ENCODE assay signal across 1 cellular context in the genomic region with DNA sequence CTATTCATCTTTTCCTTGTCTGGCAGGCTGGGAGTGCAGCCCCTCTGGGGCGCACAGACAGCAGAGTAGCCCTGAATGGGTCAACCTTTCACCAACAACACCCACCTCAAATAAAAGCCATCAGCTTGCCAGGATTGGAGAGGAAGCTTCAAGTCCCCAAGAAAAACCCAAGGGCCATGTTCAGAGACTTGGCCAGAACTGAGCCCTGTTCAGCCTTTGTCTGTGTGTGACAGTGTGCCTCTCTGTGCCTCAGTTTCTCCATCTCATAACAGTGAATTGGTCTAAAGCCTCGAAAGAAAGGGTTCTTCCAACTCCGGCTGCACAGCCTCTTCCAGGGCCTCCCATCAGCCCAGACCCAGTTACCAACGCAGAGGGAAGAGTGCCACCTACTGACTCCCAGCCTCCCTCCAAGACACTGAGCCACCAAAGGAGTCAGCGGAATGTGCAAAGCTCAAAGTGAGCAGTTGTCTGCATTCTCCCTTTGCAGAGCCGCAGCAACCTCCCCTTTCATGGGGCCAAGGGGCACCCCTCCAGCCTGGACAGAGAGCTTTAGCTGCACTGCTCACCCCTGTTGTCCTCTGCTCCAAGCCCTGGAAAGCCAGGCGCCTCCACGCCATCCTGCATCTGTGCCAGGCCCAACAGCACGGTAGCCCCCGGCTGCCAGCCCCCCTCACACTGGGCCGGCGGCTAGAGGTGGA.
A peak's percentile ranks its signal among the peaks of the same experiment; 100 is the strongest.
TF ChIP-seq lines count a peak whose summit lies in the region.

No MANE protein-coding gene starts in this region.

TF ChIP-seq in HepG2, 621 proteins besides CTCF, POLR2A, EP300 and RAD21 (continued from another document):
- TF ChIP-seq NR2F1 (CRISPR knock-in tag; IDR thresholded peaks at IDR 0.05) (no peak), TP53 (CRISPR knock-in tag; conservative IDR thresholded peaks at IDR 0.05) (no peak), ATF3 (CRISPR knock-in tag; IDR thresholded peaks at IDR 0.05) (no peak), ELF1 (CRISPR knock-in tag; IDR thresholded peaks at IDR 0.05) (no peak; the same call in 1 of the 2 replicates), ARID2 (CRISPR knock-in tag; IDR thresholded peaks at IDR 0.05; ENCODE audit: borderline replicate concordance) (no peak), XBP1 (CRISPR knock-in tag; IDR thresholded peaks at IDR 0.05) (no peak), ZNF883 (CRISPR knock-in tag; IDR thresholded peaks at IDR 0.05; ENCODE audit: not compliant biosample characterization) (peak; percentile 65), TCF12 (IDR thresholded peaks at IDR 0.05) (no peak), TCF12 (CRISPR knock-in tag; IDR thresholded peaks at IDR 0.05) (no peak), MYNN (CRISPR knock-in tag; IDR thresholded peaks at IDR 0.05; ENCODE audit: low read depth) (no peak), CREM (IDR thresholded peaks at IDR 0.05) (no peak), CREM (CRISPR knock-in tag; IDR thresholded peaks at IDR 0.05) (no peak), ESRRA (CRISPR knock-in tag; IDR thresholded peaks at IDR 0.05; ENCODE audit: low read depth) (no peak), SALL2 (CRISPR knock-in tag; IDR thresholded peaks at IDR 0.05) (no peak), ZNF367 (CRISPR knock-in tag; IDR thresholded peaks at IDR 0.05; ENCODE audit: borderline replicate concordance) (no peak), ARID5B (CRISPR knock-in tag; IDR thresholded peaks at IDR 0.05) (0 out of 2 replicates have a peak, but pooled peaks have one; percentile 31), BCL6 (CRISPR knock-in tag; IDR thresholded peaks at IDR 0.05) (no peak), CEBPB (IDR thresholded peaks at IDR 0.05; ENCODE audit: borderline replicate concordance, low read depth, low read length) (no peak), FOXK2 (IDR thresholded peaks at IDR 0.05) (no peak)
